1 cellular context compared by ENCODE assay signal in the genomic region with DNA sequence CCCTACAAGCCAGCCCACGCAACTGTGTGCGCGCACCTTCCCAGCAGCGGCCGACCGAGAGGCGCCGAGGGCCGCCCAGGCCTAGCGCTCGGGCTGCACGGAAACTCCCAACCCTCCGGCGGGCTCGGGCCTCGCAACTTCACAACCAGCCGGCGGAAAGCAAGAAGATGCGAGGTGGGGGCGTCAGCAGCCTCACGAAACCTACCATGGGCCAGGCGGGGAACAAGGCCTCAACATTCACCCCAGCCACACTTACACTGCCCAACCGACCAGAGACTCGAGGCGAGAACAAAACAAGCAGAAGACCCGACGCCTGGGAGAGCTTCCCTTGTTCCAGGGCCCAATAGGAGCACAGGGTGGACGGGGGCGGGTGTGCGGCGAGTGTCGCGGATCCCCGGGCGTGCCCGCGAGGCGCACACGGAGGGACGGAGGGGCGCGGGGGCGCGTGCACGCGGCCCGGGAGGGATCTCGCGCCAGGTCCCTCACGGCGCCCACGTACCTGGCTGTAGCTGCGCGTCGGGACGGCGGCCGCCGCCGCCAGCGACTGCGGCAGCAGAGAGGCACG.
TF ChIP-seq lines count a peak whose summit lies in the region.

No MANE protein-coding gene starts in this region.

TF ChIP-seq in K562, 482 proteins besides CTCF, POLR2A, EP300 and RAD21 (continued from another document and continues in another):
- TF ChIP-seq DLX4 (CRISPR knock-in tag; IDR thresholded peaks at IDR 0.05) (no peak), ZNF274 (IDR thresholded peaks at IDR 0.05; ENCODE audit: borderline replicate concordance, low read depth, low read length) (no peak), JUNB (CRISPR knock-in tag; conservative IDR thresholded peaks at IDR 0.05) (no peak), ZNF668 (CRISPR knock-in tag; IDR thresholded peaks at IDR 0.05) (no peak), KLF1 (tag; IDR thresholded peaks at IDR 0.05) (no peak), CTBP1 (IDR thresholded peaks at IDR 0.05; ENCODE audit: borderline replicate concordance) (peak; percentile 55; the same call in 1 of the 2 replicates), ZKSCAN1 (IDR thresholded peaks at IDR 0.05; ENCODE audit: low read depth, low read length) (no peak), MYC (IDR thresholded peaks at IDR 0.05; ENCODE audit: low read depth, low read length) (no peak), MYC (CRISPR knock-in tag; IDR thresholded peaks at IDR 0.05; ENCODE audit: borderline replicate concordance, low read depth) (no peak), IFI16 (CRISPR knock-in tag; IDR thresholded peaks at IDR 0.05) (no peak), ZNF24 (IDR thresholded peaks at IDR 0.05) (no peak), STAT5B (CRISPR knock-in tag; IDR thresholded peaks at IDR 0.05) (no peak), HDAC2 (IDR thresholded peaks at IDR 0.05) (no peak), BRF1 (IDR thresholded peaks at IDR 0.05; ENCODE audit: borderline replicate concordance, extremely low read depth, insufficient read length) (no peak), GTF2E2 (tag; IDR thresholded peaks at IDR 0.05) (no peak), ELF4 (CRISPR knock-in tag; IDR thresholded peaks at IDR 0.05) (no peak), ZNF184 (CRISPR knock-in tag; IDR thresholded peaks at IDR 0.05) (no peak), ZNF311 (CRISPR knock-in tag; IDR thresholded peaks at IDR 0.05) (no peak), PRPF4 (IDR thresholded peaks at IDR 0.05; ENCODE audit: insufficient read depth, low read depth, low read length, poor library complexity, severe bottlenecking) (no peak), CTCFL (IDR thresholded peaks at IDR 0.05; ENCODE audit: borderline replicate concordance, insufficient read depth, low read depth, low read length, poor library complexity, severe bottlenecking) (no peak), TGIF2 (CRISPR knock-in tag; IDR thresholded peaks at IDR 0.05) (no peak), CREB5 (CRISPR knock-in tag; IDR thresholded peaks at IDR 0.05) (no peak), ZNF589 (CRISPR knock-in tag; IDR thresholded peaks at IDR 0.05; ENCODE audit: low read depth) (0 out of 2 replicates have a peak, but pooled peaks have one; percentile 30), CCAR2 (IDR thresholded peaks at IDR 0.05; ENCODE audit: low read depth, low read length) (no peak), ETV5 (CRISPR knock-in tag; IDR thresholded peaks at IDR 0.05; ENCODE audit: low read depth) (no peak), ZNF507 (tag; conservative IDR thresholded peaks at IDR 0.05) (no peak), CGGBP1 (CRISPR knock-in tag; IDR thresholded peaks at IDR 0.05) (no peak), SAFB2 (IDR thresholded peaks at IDR 0.05; ENCODE audit: borderline replicate concordance, low read depth, low read length, severe bottlenecking) (no peak), RBM15 (IDR thresholded peaks at IDR 0.05; ENCODE audit: insufficient read depth, low read length) (no peak), HMGXB4 (CRISPR knock-in tag; IDR thresholded peaks at IDR 0.05) (no peak), ZNF695 (CRISPR knock-in tag; IDR thresholded peaks at IDR 0.05) (no peak), SNRNP70 (optimal IDR thresholded peaks at IDR 0.05; ENCODE audit: low read depth, low read length) (no peak), FOXJ2 (tag; IDR thresholded peaks at IDR 0.05) (no peak), SLC30A9 (CRISPR knock-in tag; IDR thresholded peaks at IDR 0.05) (no peak), NFE2 (IDR thresholded peaks at IDR 0.05; ENCODE audit: low read depth) (no peak), IRF2 (CRISPR knock-in tag; IDR thresholded peaks at IDR 0.05) (no peak), MTF1 (CRISPR knock-in tag; IDR thresholded peaks at IDR 0.05; ENCODE audit: borderline replicate concordance) (no peak), KDM1A (IDR thresholded peaks at IDR 0.05) (no peak), EP400 (IDR thresholded peaks at IDR 0.05) (0 out of 2 replicates have a peak, but pooled peaks have one; percentile 11), NR2C1 (IDR thresholded peaks at IDR 0.05) (no peak), NR2C1 (tag; IDR thresholded peaks at IDR 0.05) (no peak), HDAC6 (IDR thresholded peaks at IDR 0.05; ENCODE audit: low read depth, low read length) (no peak), SP1 (CRISPR knock-in tag; IDR thresholded peaks at IDR 0.05) (no peak), ZNF584 (CRISPR knock-in tag; IDR thresholded peaks at IDR 0.05; ENCODE audit: low read depth) (no peak), MAZ (CRISPR knock-in tag; conservative IDR thresholded peaks at IDR 0.05 in 1 of 2, IDR thresholded peaks at IDR 0.05 in 1 of 2) (no peak; a peak in 1 of 4 replicates), ILK (tag; IDR thresholded peaks at IDR 0.05; ENCODE audit: borderline replicate concordance, low read depth) (no peak), HDAC1 (IDR thresholded peaks at IDR 0.05) (peak in 1 of 2 experiments; percentile 64; a peak in 1 of 4 replicates), GABPB1 (CRISPR knock-in tag; IDR thresholded peaks at IDR 0.05) (no peak), CHCHD3 (CRISPR knock-in tag; IDR thresholded peaks at IDR 0.05) (no peak), OTX1 (CRISPR knock-in tag; IDR thresholded peaks at IDR 0.05) (no peak), HMG20B (CRISPR knock-in tag; IDR thresholded peaks at IDR 0.05) (no peak), RB1 (IDR thresholded peaks at IDR 0.05; ENCODE audit: low read depth) (no peak; the same call in 1 of the 2 replicates), TCF15 (CRISPR knock-in tag; IDR thresholded peaks at IDR 0.05) (no peak), RBM34 (IDR thresholded peaks at IDR 0.05; ENCODE audit: borderline replicate concordance, insufficient read depth, low read length) (no peak), SNAPC5 (CRISPR knock-in tag; IDR thresholded peaks at IDR 0.05) (no peak), PML (IDR thresholded peaks at IDR 0.05; ENCODE audit: low read length) (no peak; the same call in 1 of the 2 replicates), PHF20 (IDR thresholded peaks at IDR 0.05; ENCODE audit: partially characterized antibody) (no peak), RBM17 (IDR thresholded peaks at IDR 0.05; ENCODE audit: borderline replicate concordance, low read depth, low read length) (no peak), RBM22 (IDR thresholded peaks at IDR 0.05; ENCODE audit: low read depth, low read length, poor library complexity, severe bottlenecking) (peak; percentile 52), MEF2A (IDR thresholded peaks at IDR 0.05; ENCODE audit: control insufficient read depth, low read depth, low read length) (no peak), SIX5 (IDR thresholded peaks at IDR 0.05; ENCODE audit: borderline replicate concordance in 1 of 2, insufficient read depth in 1 of 2, low read depth in 1 of 2, low read length in 2 of 2) (no peak), GABPB2 (CRISPR knock-in tag; conservative IDR thresholded peaks at IDR 0.05) (no peak)
- TF ChIP-seq, protein P1, sequence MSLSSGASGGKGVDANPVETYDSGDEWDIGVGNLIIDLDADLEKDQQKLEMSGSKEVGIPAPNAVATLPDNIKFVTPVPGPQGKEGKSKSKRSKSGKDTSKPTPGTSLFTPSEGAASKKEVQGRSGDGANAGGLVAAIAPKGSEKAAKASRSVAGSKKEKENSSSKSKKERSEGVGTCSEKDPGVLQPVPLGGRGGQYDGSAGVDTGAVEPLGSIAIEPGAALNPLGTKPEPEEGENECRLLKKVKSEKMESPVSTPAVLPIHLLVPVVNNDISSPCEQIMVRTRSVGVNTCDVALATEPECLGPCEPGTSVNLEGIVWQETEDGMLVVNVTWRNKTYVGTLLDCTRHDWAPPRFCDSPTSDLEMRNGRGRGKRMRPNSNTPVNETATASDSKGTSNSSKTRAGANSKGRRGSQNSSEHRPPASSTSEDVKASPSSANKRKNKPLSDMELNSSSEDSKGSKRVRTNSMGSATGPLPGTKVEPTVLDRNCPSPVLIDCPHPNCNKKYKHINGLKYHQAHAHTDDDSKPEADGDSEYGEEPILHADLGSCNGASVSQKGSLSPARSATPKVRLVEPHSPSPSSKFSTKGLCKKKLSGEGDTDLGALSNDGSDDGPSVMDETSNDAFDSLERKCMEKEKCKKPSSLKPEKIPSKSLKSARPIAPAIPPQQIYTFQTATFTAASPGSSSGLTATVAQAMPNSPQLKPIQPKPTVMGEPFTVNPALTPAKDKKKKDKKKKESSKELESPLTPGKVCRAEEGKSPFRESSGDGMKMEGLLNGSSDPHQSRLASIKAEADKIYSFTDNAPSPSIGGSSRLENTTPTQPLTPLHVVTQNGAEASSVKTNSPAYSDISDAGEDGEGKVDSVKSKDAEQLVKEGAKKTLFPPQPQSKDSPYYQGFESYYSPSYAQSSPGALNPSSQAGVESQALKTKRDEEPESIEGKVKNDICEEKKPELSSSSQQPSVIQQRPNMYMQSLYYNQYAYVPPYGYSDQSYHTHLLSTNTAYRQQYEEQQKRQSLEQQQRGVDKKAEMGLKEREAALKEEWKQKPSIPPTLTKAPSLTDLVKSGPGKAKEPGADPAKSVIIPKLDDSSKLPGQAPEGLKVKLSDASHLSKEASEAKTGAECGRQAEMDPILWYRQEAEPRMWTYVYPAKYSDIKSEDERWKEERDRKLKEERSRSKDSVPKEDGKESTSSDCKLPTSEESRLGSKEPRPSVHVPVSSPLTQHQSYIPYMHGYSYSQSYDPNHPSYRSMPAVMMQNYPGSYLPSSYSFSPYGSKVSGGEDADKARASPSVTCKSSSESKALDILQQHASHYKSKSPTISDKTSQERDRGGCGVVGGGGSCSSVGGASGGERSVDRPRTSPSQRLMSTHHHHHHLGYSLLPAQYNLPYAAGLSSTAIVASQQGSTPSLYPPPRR (CRISPR knock-in tag; IDR thresholded peaks at IDR 0.05; ENCODE audit: borderline replicate concordance) = no peak
- TF ChIP-seq, protein P2, sequence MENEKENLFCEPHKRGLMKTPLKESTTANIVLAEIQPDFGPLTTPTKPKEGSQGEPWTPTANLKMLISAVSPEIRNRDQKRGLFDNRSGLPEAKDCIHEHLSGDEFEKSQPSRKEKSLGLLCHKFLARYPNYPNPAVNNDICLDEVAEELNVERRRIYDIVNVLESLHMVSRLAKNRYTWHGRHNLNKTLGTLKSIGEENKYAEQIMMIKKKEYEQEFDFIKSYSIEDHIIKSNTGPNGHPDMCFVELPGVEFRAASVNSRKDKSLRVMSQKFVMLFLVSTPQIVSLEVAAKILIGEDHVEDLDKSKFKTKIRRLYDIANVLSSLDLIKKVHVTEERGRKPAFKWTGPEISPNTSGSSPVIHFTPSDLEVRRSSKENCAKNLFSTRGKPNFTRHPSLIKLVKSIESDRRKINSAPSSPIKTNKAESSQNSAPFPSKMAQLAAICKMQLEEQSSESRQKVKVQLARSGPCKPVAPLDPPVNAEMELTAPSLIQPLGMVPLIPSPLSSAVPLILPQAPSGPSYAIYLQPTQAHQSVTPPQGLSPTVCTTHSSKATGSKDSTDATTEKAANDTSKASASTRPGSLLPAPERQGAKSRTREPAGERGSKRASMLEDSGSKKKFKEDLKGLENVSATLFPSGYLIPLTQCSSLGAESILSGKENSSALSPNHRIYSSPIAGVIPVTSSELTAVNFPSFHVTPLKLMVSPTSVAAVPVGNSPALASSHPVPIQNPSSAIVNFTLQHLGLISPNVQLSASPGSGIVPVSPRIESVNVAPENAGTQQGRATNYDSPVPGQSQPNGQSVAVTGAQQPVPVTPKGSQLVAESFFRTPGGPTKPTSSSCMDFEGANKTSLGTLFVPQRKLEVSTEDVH (IDR thresholded peaks at IDR 0.05; ENCODE audit: low read depth, partially characterized antibody) = no peak
